ENCODE assay signal across 19 cellular contexts in genomic region chr12:99553461-99553860, GRCh38.
DNase-seq lines count a peak whose midpoint lies in the region; ATAC-seq and TF ChIP-seq lines count a peak whose summit lies in the region.
"Had no signal": no experiment of that assay in that cellular context is flagged by ENCODE, and none has a peak within 500 bp of the region (broad histone marks: within the 10 kb centered on the region; RNA-seq: fewer than 3 reads in every experiment).

No MANE protein-coding gene starts in this region.

- H3K27ac ChIP-seq in WERI-Rb-1 = peak overlapping the region; percentile 81
- H3K27ac ChIP-seq in right cardiac atrium (ENCODE audit: low read length) = no peak overlapping the region
- H3K27ac ChIP-seq: GM23248, HL-60 had no signal

- H3K4me3 ChIP-seq in LNCaP clone FGC (ENCODE audit: low read depth, low read length) (no peak overlapping the region), WERI-Rb-1 (ENCODE audit: low read depth, low read length) (no peak overlapping the region), right cardiac atrium (ENCODE audit: low read length) (no peak overlapping the region)
- H3K4me3 ChIP-seq: GM12878, GM23248, K562 had no signal

- H3K9me3 ChIP-seq in WERI-Rb-1 (ENCODE audit: severe bottlenecking) (peaks cover 7% of the 10 kb centered on the region), right cardiac atrium (ENCODE audit: control insufficient read depth, low read length) (no peaks in the 10 kb centered on the region)

- no peaks in the 10 kb centered on the region for H3K4me1 ChIP-seq in right cardiac atrium (ENCODE audit: control insufficient read depth, insufficient read depth, low read length)

- H3K36me3 ChIP-seq in WERI-Rb-1 = no peaks in the 10 kb centered on the region

- TF ChIP-seq CTCF in LNCaP clone FGC (IDR thresholded peaks at IDR 0.05; ENCODE audit: control insufficient read depth, extremely low read depth, insufficient read depth) (no peak), WERI-Rb-1 (IDR thresholded peaks at IDR 0.05; ENCODE audit: low read depth, low read length) (no peak)

- 75% methylated on average over 3 of the region's 3 CpGs for WGBS in right cardiac atrium

- H3K27me3 ChIP-seq in WERI-Rb-1 (ENCODE audit: insufficient read depth, low read depth, severe bottlenecking) = no peaks in the 10 kb centered on the region
- no peaks in the 10 kb centered on the region for H3K27me3 ChIP-seq in right cardiac atrium (ENCODE audit: control insufficient read depth, insufficient read depth)

- intact Hi-C loops in right cardiac atrium (cut with DNase I) = no loop called here

- DNase-seq in DMS 273 (lab: John Stamatoyannopoulos, UW; ENCODE audit: unreplicated experiment) (peak; percentile 79), LNCaP clone FGC (ENCODE audit: low read depth) (peak; percentile 89), NCI-H526 treated with DMSO at 0.1 percent for 48 hours (lab: John Stamatoyannopoulos, UW) (peak; percentile 27), WERI-Rb-1 (peak; percentile 18), NCI-H1092 (lab: John Stamatoyannopoulos, UW) (no peak), right cardiac atrium (no peak)
- no peak for DNase-seq in stimulated activated CD4-positive, alpha-beta T cell treated with anti-CD3 and anti-CD28 coated beads, Interleukin-4, amount 100 ng/mL, for 24 hours
- DNase-seq: DMS153, GM23248, NCI-H1092 treated with DMSO at 0.1 percent for 48 hours, NCI-H2029, NCI-H2227 treated with DMSO at 0.1 percent for 48 hours, T-helper 2 cell had no signal

- ATAC-seq in HG03175 (IDR thresholded peaks at IDR 0.05; ENCODE audit: unreplicated experiment) = no peak
- ATAC-seq in right cardiac atrium = no peak
- ATAC-seq: GM12878, K562, Panc1, Right ventricle myocardium inferior had no signal

Comparison
In these comparisons a context has a peak if more than half of its experiments do, and no peak if none do; other contexts are left out.
1. DNase-seq: peak in DMS 273 (single experiment), LNCaP clone FGC (single experiment), NCI-H526 treated with DMSO at 0.1 percent for 48 hours (single experiment) and WERI-Rb-1 (single experiment); none in NCI-H1092 (single experiment), right cardiac atrium (0 of 3) and stimulated activated CD4-positive, alpha-beta T cell treated with anti-CD3 and anti-CD28 coated beads, Interleukin-4, amount 100 ng/mL, for 24 hours (single experiment).